ENCODE assay signal across 9 cellular contexts in the genomic region with DNA sequence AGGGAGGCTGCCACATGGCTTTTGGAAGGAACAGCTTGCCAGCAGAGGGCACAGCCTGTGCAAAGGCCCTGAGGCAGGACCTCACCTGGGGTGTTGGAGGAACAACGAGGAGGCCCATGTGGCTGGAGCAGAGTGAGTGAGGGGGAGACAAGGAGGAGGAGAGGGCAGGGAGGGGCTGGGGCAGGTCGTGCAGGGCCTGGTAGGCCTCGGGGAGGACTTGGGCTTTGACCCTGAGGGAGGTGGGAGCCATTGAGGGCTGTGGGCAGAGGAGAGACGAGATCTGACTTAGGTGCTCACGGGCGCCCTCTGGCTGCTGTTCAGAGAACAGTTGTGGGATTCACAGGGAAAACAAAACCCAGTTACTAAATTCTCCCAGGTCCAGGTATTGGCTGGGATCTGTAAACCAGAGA. TPM values are rescaled to one million over a fixed set of nuclear protein-coding genes. Genes with fewer than 3 reads are reported as not detected.
DNase-seq lines count a peak whose midpoint lies in the region; ATAC-seq and TF ChIP-seq lines count a peak whose summit lies in the region.
"Had no signal": no experiment of that assay in that cellular context is flagged by ENCODE, and none has a peak within 500 bp of the region (broad histone marks: within the 10 kb centered on the region; RNA-seq: fewer than 3 reads in every experiment).

No MANE protein-coding gene starts in this region.

- CTCF ChIA-PET in HEK293T (lab: Yijun Ruan, JAX) = no interaction called here

- H3K27ac Mint-ChIP-seq in CD4-positive, CD25-positive, alpha-beta regulatory T cell = no peak overlapping the region

- no peaks in the 10 kb centered on the region for H3K4me1 ChIP-seq in CD4-positive, CD25-positive, alpha-beta regulatory T cell (ENCODE audit: control insufficient read depth, insufficient read depth, low read length, poor library complexity, severe bottlenecking)

- H3K9me3 Mint-ChIP-seq in CD4-positive, CD25-positive, alpha-beta regulatory T cell = peaks cover 0 to 14% (median 1%) of the 10 kb centered on the region in 7 donors

- peak in 2 of 3 donors; percentile 2 to 24 for DNase-seq in CD4-positive, CD25-positive, alpha-beta regulatory T cell
- peak; percentile 69 for DNase-seq in HEK293T (ENCODE audit: extremely low spot score)
- peak; percentile 19 to 25 for DNase-seq in activated CD4-positive, alpha-beta T cell treated with anti-CD3 and anti-CD28 coated beads, Interleukin-2, amount 50 U/mL, for 4 hours
- peak in 1 of 2 donors; percentile 24 for DNase-seq in foreskin fibroblast
- peak; percentile 8 to 20 for DNase-seq in stimulated activated CD8-positive, alpha-beta memory T cell treated with anti-CD3 and anti-CD28 coated beads, Interleukin-2, amount 100 ng/mL, for 48 hours (ENCODE audit: low read depth in 2 of 2)
- DNase-seq in NCI-H1105 treated with DMSO at 0.1 percent for 48 hours (lab: John Stamatoyannopoulos, UW) = no peak
- no peak for DNase-seq in NCI-H2081 treated with DMSO at 0.1 percent for 48 hours (lab: John Stamatoyannopoulos, UW)

- H3K4me1 Mint-ChIP-seq in CD4-positive, CD25-positive, alpha-beta regulatory T cell = no peaks in the 10 kb centered on the region

- H3K27me3 ChIP-seq in CD4-positive, CD25-positive, alpha-beta regulatory T cell (ENCODE audit: control insufficient read depth, insufficient read depth, low read length) = no peaks in the 10 kb centered on the region

- H3K4me3 Mint-ChIP-seq in CD4-positive, CD25-positive, alpha-beta regulatory T cell = no peak overlapping the region

- POLR2A ChIA-PET in HEK293T (lab: Yijun Ruan, JAX) = no interaction called here

- TF ChIP-seq CTCF in foreskin fibroblast (IDR thresholded peaks at IDR 0.05; ENCODE audit: low read depth, low read length) = peak; percentile 45

- no peaks in the 10 kb centered on the region for H3K36me3 ChIP-seq in CD4-positive, CD25-positive, alpha-beta regulatory T cell (ENCODE audit: control insufficient read depth, insufficient read depth, low read length)

- H3K4me3 ChIP-seq in CD4-positive, CD25-positive, alpha-beta regulatory T cell (ENCODE audit: low read depth, low read length) = no peak overlapping the region
- no peak overlapping the region for H3K4me3 ChIP-seq in foreskin fibroblast (ENCODE audit: low read depth in 1 of 2, low read length in 2 of 2)

- peaks cover 0 to 10% of the 10 kb centered on the region in 2 experiments for H3K9me3 ChIP-seq in CD4-positive, CD25-positive, alpha-beta regulatory T cell (ENCODE audit: control insufficient read depth in 2 of 2, low read length in 2 of 2)

- no peak overlapping the region for H3K27ac ChIP-seq in CD4-positive, CD25-positive, alpha-beta regulatory T cell (ENCODE audit: insufficient read depth, low read length, poor library complexity, severe bottlenecking)

- ATAC-seq in CD4-positive, CD25-positive, alpha-beta regulatory T cell (ENCODE audit: low read depth in 2 of 2) = no peak
- no peak for ATAC-seq in GM18907 (IDR thresholded peaks at IDR 0.05; ENCODE audit: unreplicated experiment)

- no peaks in the 10 kb centered on the region for H3K36me3 Mint-ChIP-seq in CD4-positive, CD25-positive, alpha-beta regulatory T cell

- peaks cover 22% of the 10 kb centered on the region for H3K27me3 Mint-ChIP-seq in CD4-positive, CD25-positive, alpha-beta regulatory T cell

TF ChIP-seq in HEK293T, 16 proteins besides CTCF, POLR2A, EP300 and RAD21:
- TF ChIP-seq NFRKB (IDR thresholded peaks at IDR 0.05) (no peak), ELF4 (IDR thresholded peaks at IDR 0.05) (no peak), FOXM1 (IDR thresholded peaks at IDR 0.05; ENCODE audit: borderline replicate concordance) (no peak), L3MBTL2 (conservative IDR thresholded peaks at IDR 0.05) (no peak), CTBP1 (IDR thresholded peaks at IDR 0.05; ENCODE audit: borderline replicate concordance) (no peak), FOXA1 (IDR thresholded peaks at IDR 0.05) (no peak), ARNT (IDR thresholded peaks at IDR 0.05) (no peak), SUZ12 (IDR thresholded peaks at IDR 0.05) (no peak), FOXK2 (IDR thresholded peaks at IDR 0.05) (no peak), LEF1 (IDR thresholded peaks at IDR 0.05; ENCODE audit: borderline replicate concordance) (no peak), HDGF (IDR thresholded peaks at IDR 0.05; ENCODE audit: borderline replicate concordance) (no peak), ZNF384 (IDR thresholded peaks at IDR 0.05) (no peak)
- TF ChIP-seq, protein P1, sequence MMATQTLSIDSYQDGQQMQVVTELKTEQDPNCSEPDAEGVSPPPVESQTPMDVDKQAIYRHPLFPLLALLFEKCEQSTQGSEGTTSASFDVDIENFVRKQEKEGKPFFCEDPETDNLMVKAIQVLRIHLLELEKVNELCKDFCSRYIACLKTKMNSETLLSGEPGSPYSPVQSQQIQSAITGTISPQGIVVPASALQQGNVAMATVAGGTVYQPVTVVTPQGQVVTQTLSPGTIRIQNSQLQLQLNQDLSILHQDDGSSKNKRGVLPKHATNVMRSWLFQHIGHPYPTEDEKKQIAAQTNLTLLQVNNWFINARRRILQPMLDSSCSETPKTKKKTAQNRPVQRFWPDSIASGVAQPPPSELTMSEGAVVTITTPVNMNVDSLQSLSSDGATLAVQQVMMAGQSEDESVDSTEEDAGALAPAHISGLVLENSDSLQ (IDR thresholded peaks at IDR 0.05) = no peak

RNA-seq across cellular contexts. Expression of a gene that starts 25.2 kb away (rescaled TPM):
- not detected for total RNA-seq in CD4-positive, CD25-positive, alpha-beta regulatory T cell
- polyA plus RNA-seq in CD4-positive, CD25-positive, alpha-beta regulatory T cell = not detected
- total RNA-seq: urinary bladder had no signal
- polyA plus RNA-seq: urinary bladder had no signal

Comparison
In these comparisons a context has a peak if more than half of its experiments do, and no peak if none do; other contexts are left out.
1. DNase-seq: peak in CD4-positive, CD25-positive, alpha-beta regulatory T cell (2 of 3), HEK293T (single experiment), activated CD4-positive, alpha-beta T cell treated with anti-CD3 and anti-CD28 coated beads, Interleukin-2, amount 50 U/mL, for 4 hours (2 of 2) and stimulated activated CD8-positive, alpha-beta memory T cell treated with anti-CD3 and anti-CD28 coated beads, Interleukin-2, amount 100 ng/mL, for 48 hours (2 of 2); none in NCI-H1105 treated with DMSO at 0.1 percent for 48 hours (single experiment) and NCI-H2081 treated with DMSO at 0.1 percent for 48 hours (single experiment).